9 cellular contexts compared by ENCODE assay signal in genomic region chr2:10304458-10305253, GRCh38. TPM values are rescaled to one million over a fixed set of nuclear protein-coding genes. Genes with fewer than 3 reads are reported as not detected.
DNase-seq lines count a peak whose midpoint lies in the region; ATAC-seq and TF ChIP-seq lines count a peak whose summit lies in the region.
"Had no signal": no experiment of that assay in that cellular context is flagged by ENCODE, and none has a peak within 500 bp of the region (broad histone marks: within the 10 kb centered on the region; RNA-seq: fewer than 3 reads in every experiment).

No MANE protein-coding gene starts in this region.

- peak overlapping the region in 16 of 59 donors; percentile 8 to 85 (median 42) for H3K27ac ChIP-seq in dorsolateral prefrontal cortex
- peak overlapping the region; percentile 78 for H3K27ac ChIP-seq in naive thymus-derived CD4-positive, alpha-beta T cell (ENCODE audit: low read depth, low read length)

- H3K9me3 ChIP-seq in naive thymus-derived CD4-positive, alpha-beta T cell (ENCODE audit: control insufficient read depth in 2 of 3, low read length in 3 of 3), result no peaks in the 10 kb centered on the region

- H3K4me1 Mint-ChIP-seq in naive thymus-derived CD4-positive, alpha-beta T cell, result peaks cover 47 to 75% (median 64%) of the 10 kb centered on the region in 7 donors

- peak overlapping the region; percentile 80 for H3K4me3 ChIP-seq in AG10803 (ENCODE audit: low read length)
- peak overlapping the region; percentile 91 for H3K4me3 ChIP-seq in NB4 (ENCODE audit: low read depth, low read length)
- H3K4me3 ChIP-seq in dorsolateral prefrontal cortex, result peak overlapping the region; percentile 49 to 95 (median 80)
- peak overlapping the region; percentile 72 for H3K4me3 ChIP-seq in naive thymus-derived CD4-positive, alpha-beta T cell (ENCODE audit: low read length)

- peaks cover 0 to 5% (median 2%) of the 10 kb centered on the region in 5 donors for H3K36me3 Mint-ChIP-seq in naive thymus-derived CD4-positive, alpha-beta T cell

- H3K27me3 ChIP-seq in dorsolateral prefrontal cortex, result no peaks in the 10 kb centered on the region
- H3K27me3 ChIP-seq in naive thymus-derived CD4-positive, alpha-beta T cell (ENCODE audit: control insufficient read depth in 2 of 2, insufficient read depth in 2 of 2, low read length in 2 of 2), result no peaks in the 10 kb centered on the region

- no peak for DNase-seq in AG10803 (ENCODE audit: low read depth)
- peak; percentile 44 for DNase-seq in NB4 (ENCODE audit: low read depth)
- DNase-seq in dorsolateral prefrontal cortex, result no peak
- DNase-seq in naive thymus-derived CD4-positive, alpha-beta T cell, result no peak
- no peak for DNase-seq in central memory CD4-positive, alpha-beta T cell
- DNase-seq in GM13977 (ENCODE audit: low spot score), result no peak
- DNase-seq in NCI-H82 (lab: John Stamatoyannopoulos, UW), result no peak
- no peak for DNase-seq in GM10248 (ENCODE audit: extremely low spot score)
- DNase-seq: cerebellar nuclear complex had no signal

- no peak for TF ChIP-seq POLR2A in NB4 (IDR thresholded peaks at IDR 0.05; ENCODE audit: extremely low read depth, insufficient read length)

- H3K36me3 ChIP-seq in naive thymus-derived CD4-positive, alpha-beta T cell (ENCODE audit: control insufficient read depth in 2 of 3, insufficient read depth in 3 of 3, low read length in 3 of 3), result no peaks in the 10 kb centered on the region

- POLR2A ChIA-PET in naive thymus-derived CD4-positive, alpha-beta T cell (lab: Charles Lee), result interaction anchor here (0.5 to 7.1 kb wide), 13 partner anchors 10 to 180 kb away, joined by 3 to 150 read pairs (median 7); partner anchors contain the start of gene ODC1
- POLR2A ChIA-PET in GM10248 (lab: Yijun Ruan, JAX), result no interaction called here

- peaks cover 36 to 50% of the 10 kb centered on the region in 2 donors for H3K4me1 ChIP-seq in naive thymus-derived CD4-positive, alpha-beta T cell (ENCODE audit: control insufficient read depth in 2 of 2, insufficient read depth in 2 of 2, low read length in 2 of 2)

- H3K4me3 Mint-ChIP-seq in naive thymus-derived CD4-positive, alpha-beta T cell, result peak overlapping the region; percentile 89 to 100 (median 98)

- no peak for ATAC-seq in naive thymus-derived CD4-positive, alpha-beta T cell

- in situ Hi-C loops in GM13977 (cut with MboI; ENCODE audit: low pct_unique_long_range_greater_than_20kb, low sequenced_read_pairs, unreplicated experiment), result no loop called here

- intact Hi-C loops in dorsolateral prefrontal cortex (cut with DNase I), result loop anchor here (5.0 kb wide), 5 partner anchors 53 to 182 kb away; partner anchors contain the start of genes ODC1 (in 1 of the 2) and RRM2 (in 1 of the 2)
- intact Hi-C loops in naive thymus-derived CD4-positive, alpha-beta T cell (cut with micrococcal nuclease), result loop anchor here (1.0 to 10.0 kb wide), 8 partner anchors 13 to 672 kb away; partner anchors contain the start of genes TAF1B (in 2 of the 2), NOL10 (in 1 of the 2) and YWHAQ (in 1 of the 2)

- CTCF ChIA-PET in naive thymus-derived CD4-positive, alpha-beta T cell (lab: Charles Lee), result interaction anchor here (0.6 to 8.5 kb wide), 15 partner anchors 10 to 180 kb away, joined by 3 to 93 read pairs (median 4); no protein-coding TSS in a partner anchor
- CTCF ChIA-PET in GM10248 (lab: Yijun Ruan, JAX), result interaction anchor here (1.0 to 8.2 kb wide), 4 partner anchors 9 to 104 kb away, joined by 3 to 56 read pairs (median 6); no protein-coding TSS in a partner anchor

- H3K9me3 Mint-ChIP-seq in naive thymus-derived CD4-positive, alpha-beta T cell, result peaks cover 0 to 2% (median 0%) of the 10 kb centered on the region in 11 donors

- no peaks in the 10 kb centered on the region for H3K27me3 Mint-ChIP-seq in naive thymus-derived CD4-positive, alpha-beta T cell

- no peak for TF ChIP-seq CTCF in AG10803 (conservative IDR thresholded peaks at IDR 0.05; ENCODE audit: low read length)
- no peak for TF ChIP-seq CTCF in NB4 (IDR thresholded peaks at IDR 0.05; ENCODE audit: low read depth, low read length)
- no peak for TF ChIP-seq CTCF in dorsolateral prefrontal cortex (IDR thresholded peaks at IDR 0.05 in 54 of 56, conservative IDR thresholded peaks at IDR 0.05 in 2 of 56; ENCODE audit: low read depth in 1 of 56, partially characterized antibody in 56 of 56)
- no peak for TF ChIP-seq CTCF in GM13977 (IDR thresholded peaks at IDR 0.05; ENCODE audit: extremely low read depth, insufficient read depth, missing control alignments)
- no peak for TF ChIP-seq CTCF in GM10248 (IDR thresholded peaks at IDR 0.05; ENCODE audit: control extremely low read depth, extremely low read depth, low read depth, missing control alignments)

- peak overlapping the region; percentile 75 to 94 (median 86) for H3K27ac Mint-ChIP-seq in naive thymus-derived CD4-positive, alpha-beta T cell

RNA-seq across cellular contexts. Expression of gene HPCAL1, which starts 2.0 kb away (rescaled TPM):
- total RNA-seq in dorsolateral prefrontal cortex, result 100 to 1,000 TPM in 98 of 120 experiments, 10 to 100 TPM in 22; 40.1 to 252 (median 129) TPM
- total RNA-seq in naive thymus-derived CD4-positive, alpha-beta T cell, result 10 to 100 TPM; 44.9 to 90.5 (median 65.8) TPM
- 100 to 1,000 TPM; 105 to 137 TPM for polyA plus RNA-seq in naive thymus-derived CD4-positive, alpha-beta T cell
